Comparison of ENCODE assay signal across 10 cellular contexts in genomic region chr12:79932393-79932792, GRCh38. TPM values are rescaled to one million over a fixed set of nuclear protein-coding genes. Genes with fewer than 3 reads are reported as not detected.
DNase-seq lines count a peak whose midpoint lies in the region; ATAC-seq, FAIRE-seq and TF ChIP-seq lines count a peak whose summit lies in the region.
"Had no signal": no experiment of that assay in that cellular context is flagged by ENCODE, and none has a peak within 500 bp of the region (broad histone marks: within the 10 kb centered on the region; RNA-seq: fewer than 3 reads in every experiment).

No MANE protein-coding gene starts in this region.

- peak overlapping the region; percentile 6 to 98 (median 90) for H3K4me3 ChIP-seq in heart left ventricle
- H3K4me3 ChIP-seq in kidney epithelial cell (ENCODE audit: low read depth, low read length): peak overlapping the region; percentile 99
- H3K4me3 ChIP-seq in upper lobe of left lung: peak overlapping the region in 3 of 4 donors; percentile 72 to 89 (median 82)

- H3K36me3 Mint-ChIP-seq in activated naive CD8-positive, alpha-beta T cell treated with anti-CD3 and anti-CD28 coated beads, Interleukin-2, amount 10 ng/mL, durations not matched to agents 7 days and 5 days: no peaks in the 10 kb centered on the region

- H3K27me3 Mint-ChIP-seq in activated naive CD8-positive, alpha-beta T cell treated with anti-CD3 and anti-CD28 coated beads, Interleukin-2, amount 10 ng/mL, durations not matched to agents 7 days and 5 days: no peaks in the 10 kb centered on the region

- H3K4me1 Mint-ChIP-seq in activated naive CD8-positive, alpha-beta T cell treated with anti-CD3 and anti-CD28 coated beads, Interleukin-2, amount 10 ng/mL, durations not matched to agents 7 days and 5 days: peaks cover 44% of the 10 kb centered on the region

- no peaks in the 10 kb centered on the region for H3K9me3 Mint-ChIP-seq in activated naive CD8-positive, alpha-beta T cell treated with anti-CD3 and anti-CD28 coated beads, Interleukin-2, amount 10 ng/mL, durations not matched to agents 7 days and 5 days

- no peaks in the 10 kb centered on the region for H3K27me3 ChIP-seq in heart left ventricle
- no peaks in the 10 kb centered on the region for H3K27me3 ChIP-seq in kidney epithelial cell (ENCODE audit: control insufficient read depth, insufficient read depth, low read length)
- H3K27me3 ChIP-seq in upper lobe of left lung: no peaks in the 10 kb centered on the region

- no peak overlapping the region for H3K27ac Mint-ChIP-seq in activated naive CD8-positive, alpha-beta T cell treated with anti-CD3 and anti-CD28 coated beads, Interleukin-2, amount 10 ng/mL, durations not matched to agents 7 days and 5 days

- POLR2A ChIA-PET in activated naive CD8-positive, alpha-beta T cell treated with anti-CD3 and anti-CD28 coated beads, Interleukin-2, amount 10 ng/mL, durations not matched to agents 7 days and 5 days (lab: Charles Lee): no interaction called here

- H3K9me3 ChIP-seq in heart left ventricle: no peaks in the 10 kb centered on the region
- H3K9me3 ChIP-seq in upper lobe of left lung: no peaks in the 10 kb centered on the region

- DNase-seq in heart left ventricle: no peak
- DNase-seq in left ventricle myocardium superior: no peak
- DNase-seq in activated naive CD8-positive, alpha-beta T cell treated with anti-CD3 and anti-CD28 coated beads, Interleukin-2, amount 10 ng/mL, durations not matched to agents 7 days and 5 days: no peak
- DNase-seq in kidney epithelial cell (ENCODE audit: low read depth): no peak
- DNase-seq in upper lobe of left lung: no peak
- DNase-seq in stimulated activated naive CD4-positive, alpha-beta T cell treated with Interleukin-2 at 50 U/mL for 16 hours (lab: John Stamatoyannopoulos, UW): no peak
- no peak for DNase-seq in urothelium cell line (ENCODE audit: low spot score)
- DNase-seq: amygdala, NCI-H345 had no signal

- TF ChIP-seq POLR2A in heart left ventricle (IDR thresholded peaks at IDR 0.05): no peak
- no peak for TF ChIP-seq POLR2A in upper lobe of left lung (IDR thresholded peaks at IDR 0.05)

- H3K4me3 Mint-ChIP-seq in activated naive CD8-positive, alpha-beta T cell treated with anti-CD3 and anti-CD28 coated beads, Interleukin-2, amount 10 ng/mL, durations not matched to agents 7 days and 5 days: peak overlapping the region; percentile 93

- no peak for ATAC-seq in heart left ventricle
- ATAC-seq in left ventricle myocardium superior: no peak
- ATAC-seq in activated naive CD8-positive, alpha-beta T cell treated with anti-CD3 and anti-CD28 coated beads, Interleukin-2, amount 10 ng/mL, durations not matched to agents 7 days and 5 days (ENCODE audit: low read depth): no peak
- ATAC-seq in upper lobe of left lung (ENCODE audit: low FRiP score in 2 of 2): no peak
- ATAC-seq in GM21717 (IDR thresholded peaks at IDR 0.05; ENCODE audit: unreplicated experiment): no peak

- no peak for TF ChIP-seq EP300 in upper lobe of left lung (IDR thresholded peaks at IDR 0.05)

- H3K27ac ChIP-seq in heart left ventricle: peak overlapping the region in 11 of 12 donors; percentile 1 to 99 (median 96)
- H3K27ac ChIP-seq in upper lobe of left lung: peak overlapping the region in 2 of 4 donors; percentile 96 to 99

- no peak for FAIRE-seq in urothelium cell line (lab: Jason Lieb, UNC)

- peaks cover 0 to 67% (median 51%) of the 10 kb centered on the region in 12 donors for H3K4me1 ChIP-seq in heart left ventricle
- peaks cover 19 to 65% (median 21%) of the 10 kb centered on the region in 4 donors for H3K4me1 ChIP-seq in upper lobe of left lung

- intact Hi-C loops in heart left ventricle (cut with DNase I) (loop anchor here in 7 of 10 donors (5.0 to 10.0 kb wide), 11 partner anchors 45 to 378 kb away; partner anchors contain the start of gene PAWR (in 1 of the 7)), left ventricle myocardium superior (cut with micrococcal nuclease) (loop anchor here (10.0 kb wide), 2 partner anchors 128 to 252 kb away; no protein-coding TSS in a partner anchor)

- no peaks in the 10 kb centered on the region for H3K36me3 ChIP-seq in heart left ventricle
- no peaks in the 10 kb centered on the region for H3K36me3 ChIP-seq in kidney epithelial cell (ENCODE audit: control insufficient read depth, insufficient read depth, low read length)
- H3K36me3 ChIP-seq in upper lobe of left lung: no peaks in the 10 kb centered on the region

- TF ChIP-seq CTCF in heart left ventricle (IDR thresholded peaks at IDR 0.05): no peak
- no peak for TF ChIP-seq CTCF in kidney epithelial cell (IDR thresholded peaks at IDR 0.05; ENCODE audit: insufficient read depth, low read length, poor library complexity, severe bottlenecking)
- TF ChIP-seq CTCF in upper lobe of left lung (IDR thresholded peaks at IDR 0.05): no peak

- 16 to 26% (median 24%) methylated on average over 5 of the region's 5 CpGs for WGBS in heart left ventricle, 4 donors
- WGBS in upper lobe of left lung, 2 donors: 27 to 46% methylated on average over 5 of the region's 5 CpGs

RNA-seq across cellular contexts. Expression of gene PPP1R12A, which starts 2.5 kb away (rescaled TPM):
- total RNA-seq in heart left ventricle (10 to 100 TPM; 42.3 to 77.8 (median 54.9) TPM), left ventricle myocardium superior (40.7 TPM), kidney epithelial cell (42.6 and 47.2 TPM in 2 replicates), upper lobe of left lung (100 to 1,000 TPM in 3 of 6 donors, 10 to 100 TPM in 3; 50.7 to 234 (median 90.4) TPM)
- 10 to 100 TPM; 16.8 to 20.0 TPM for polyA plus RNA-seq in heart left ventricle
- 100 to 1,000 TPM; 100 to 111 TPM for total RNA-seq in activated naive CD8-positive, alpha-beta T cell treated with anti-CD3 and anti-CD28 coated beads, Interleukin-2, amount 10 ng/mL, durations not matched to agents 7 days and 5 days
